ENCODE assay signal across 1 cellular context in the genomic region with DNA sequence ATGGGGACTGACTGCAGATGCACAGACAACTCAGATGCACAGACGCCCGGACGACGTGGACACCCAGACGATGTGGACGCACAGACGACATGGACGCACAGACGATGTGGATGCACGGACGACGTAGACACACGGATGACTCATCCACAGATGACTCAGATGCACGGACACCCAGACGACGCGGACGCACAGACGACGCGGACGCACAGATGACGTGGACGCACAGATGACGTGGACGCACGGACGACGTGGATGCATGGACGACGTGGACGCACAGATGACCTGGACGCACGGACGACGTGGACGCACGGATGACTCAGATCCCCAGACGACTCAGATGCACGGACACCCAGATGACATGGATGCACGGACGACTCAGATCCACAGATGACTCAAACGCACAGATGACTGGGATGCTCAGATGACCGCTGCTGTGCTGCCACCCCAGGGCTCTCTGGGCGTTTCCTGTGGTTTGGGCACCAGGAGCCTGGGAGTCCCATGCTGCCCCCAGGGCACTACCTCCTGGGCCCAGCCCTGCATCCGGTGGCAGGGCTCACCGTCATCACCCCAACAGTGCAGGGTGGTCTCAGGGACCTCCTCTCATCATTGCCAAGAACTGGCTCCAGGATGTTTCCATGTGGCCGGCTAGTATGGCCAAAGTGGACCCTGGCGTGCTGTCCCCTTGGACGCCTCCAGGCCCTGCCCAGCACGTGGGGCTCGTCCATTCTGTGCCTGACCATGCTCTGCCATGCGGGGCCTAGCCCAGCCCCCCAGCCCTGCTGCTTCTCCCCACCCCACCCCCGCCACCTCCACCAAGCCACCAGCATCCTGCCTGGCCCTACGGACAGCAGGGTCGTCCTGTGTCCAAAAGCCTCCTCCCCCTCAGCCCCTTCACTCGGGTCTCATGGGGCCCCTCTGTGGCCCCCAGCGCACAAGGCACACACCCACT.
TF ChIP-seq lines count a peak whose summit lies in the region.

No MANE protein-coding gene starts in this region.

TF ChIP-seq in K562, 482 proteins besides CTCF, POLR2A, EP300 and RAD21 (continued from another document and continues in another):
- TF ChIP-seq, protein P1, sequence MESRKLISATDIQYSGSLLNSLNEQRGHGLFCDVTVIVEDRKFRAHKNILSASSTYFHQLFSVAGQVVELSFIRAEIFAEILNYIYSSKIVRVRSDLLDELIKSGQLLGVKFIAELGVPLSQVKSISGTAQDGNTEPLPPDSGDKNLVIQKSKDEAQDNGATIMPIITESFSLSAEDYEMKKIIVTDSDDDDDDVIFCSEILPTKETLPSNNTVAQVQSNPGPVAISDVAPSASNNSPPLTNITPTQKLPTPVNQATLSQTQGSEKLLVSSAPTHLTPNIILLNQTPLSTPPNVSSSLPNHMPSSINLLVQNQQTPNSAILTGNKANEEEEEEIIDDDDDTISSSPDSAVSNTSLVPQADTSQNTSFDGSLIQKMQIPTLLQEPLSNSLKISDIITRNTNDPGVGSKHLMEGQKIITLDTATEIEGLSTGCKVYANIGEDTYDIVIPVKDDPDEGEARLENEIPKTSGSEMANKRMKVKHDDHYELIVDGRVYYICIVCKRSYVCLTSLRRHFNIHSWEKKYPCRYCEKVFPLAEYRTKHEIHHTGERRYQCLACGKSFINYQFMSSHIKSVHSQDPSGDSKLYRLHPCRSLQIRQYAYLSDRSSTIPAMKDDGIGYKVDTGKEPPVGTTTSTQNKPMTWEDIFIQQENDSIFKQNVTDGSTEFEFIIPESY (CRISPR knock-in tag; IDR thresholded peaks at IDR 0.05): no peak
- TF ChIP-seq, protein P2, sequence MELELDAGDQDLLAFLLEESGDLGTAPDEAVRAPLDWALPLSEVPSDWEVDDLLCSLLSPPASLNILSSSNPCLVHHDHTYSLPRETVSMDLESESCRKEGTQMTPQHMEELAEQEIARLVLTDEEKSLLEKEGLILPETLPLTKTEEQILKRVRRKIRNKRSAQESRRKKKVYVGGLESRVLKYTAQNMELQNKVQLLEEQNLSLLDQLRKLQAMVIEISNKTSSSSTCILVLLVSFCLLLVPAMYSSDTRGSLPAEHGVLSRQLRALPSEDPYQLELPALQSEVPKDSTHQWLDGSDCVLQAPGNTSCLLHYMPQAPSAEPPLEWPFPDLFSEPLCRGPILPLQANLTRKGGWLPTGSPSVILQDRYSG (tag; conservative IDR thresholded peaks at IDR 0.05; ENCODE audit: low read depth): peak; percentile 94; the same call in 1 of the 2 replicates
- no peak for TF ChIP-seq XRCC5 (IDR thresholded peaks at IDR 0.05; ENCODE audit: low read depth, low read length)
- TF ChIP-seq, protein P3, sequence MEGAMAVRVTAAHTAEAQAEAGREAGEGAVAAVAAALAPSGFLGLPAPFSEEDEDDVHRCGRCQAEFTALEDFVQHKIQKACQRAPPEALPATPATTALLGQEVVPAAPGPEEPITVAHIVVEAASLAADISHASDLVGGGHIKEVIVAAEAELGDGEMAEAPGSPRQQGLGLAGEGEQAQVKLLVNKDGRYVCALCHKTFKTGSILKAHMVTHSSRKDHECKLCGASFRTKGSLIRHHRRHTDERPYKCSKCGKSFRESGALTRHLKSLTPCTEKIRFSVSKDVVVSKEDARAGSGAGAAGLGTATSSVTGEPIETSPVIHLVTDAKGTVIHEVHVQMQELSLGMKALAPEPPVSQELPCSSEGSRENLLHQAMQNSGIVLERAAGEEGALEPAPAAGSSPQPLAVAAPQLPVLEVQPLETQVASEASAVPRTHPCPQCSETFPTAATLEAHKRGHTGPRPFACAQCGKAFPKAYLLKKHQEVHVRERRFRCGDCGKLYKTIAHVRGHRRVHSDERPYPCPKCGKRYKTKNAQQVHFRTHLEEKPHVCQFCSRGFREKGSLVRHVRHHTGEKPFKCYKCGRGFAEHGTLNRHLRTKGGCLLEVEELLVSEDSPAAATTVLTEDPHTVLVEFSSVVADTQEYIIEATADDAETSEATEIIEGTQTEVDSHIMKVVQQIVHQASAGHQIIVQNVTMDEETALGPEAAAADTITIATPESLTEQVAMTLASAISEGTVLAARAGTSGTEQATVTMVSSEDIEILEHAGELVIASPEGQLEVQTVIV (CRISPR knock-in tag; IDR thresholded peaks at IDR 0.05; ENCODE audit: borderline replicate concordance): no peak
- TF ChIP-seq MBD2 (IDR thresholded peaks at IDR 0.05; ENCODE audit: borderline replicate concordance, low read depth): peak; percentile 80
- TF ChIP-seq, protein P4, sequence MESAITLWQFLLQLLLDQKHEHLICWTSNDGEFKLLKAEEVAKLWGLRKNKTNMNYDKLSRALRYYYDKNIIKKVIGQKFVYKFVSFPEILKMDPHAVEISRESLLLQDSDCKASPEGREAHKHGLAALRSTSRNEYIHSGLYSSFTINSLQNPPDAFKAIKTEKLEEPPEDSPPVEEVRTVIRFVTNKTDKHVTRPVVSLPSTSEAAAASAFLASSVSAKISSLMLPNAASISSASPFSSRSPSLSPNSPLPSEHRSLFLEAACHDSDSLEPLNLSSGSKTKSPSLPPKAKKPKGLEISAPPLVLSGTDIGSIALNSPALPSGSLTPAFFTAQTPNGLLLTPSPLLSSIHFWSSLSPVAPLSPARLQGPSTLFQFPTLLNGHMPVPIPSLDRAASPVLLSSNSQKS (CRISPR knock-in tag; IDR thresholded peaks at IDR 0.05): no peak
- TF ChIP-seq, protein P5, sequence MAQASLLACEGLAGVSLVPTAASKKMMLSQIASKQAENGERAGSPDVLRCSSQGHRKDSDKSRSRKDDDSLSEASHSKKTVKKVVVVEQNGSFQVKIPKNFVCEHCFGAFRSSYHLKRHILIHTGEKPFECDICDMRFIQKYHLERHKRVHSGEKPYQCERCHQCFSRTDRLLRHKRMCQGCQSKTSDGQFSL (CRISPR knock-in tag; IDR thresholded peaks at IDR 0.05): 0 out of 2 replicates have a peak, but pooled peaks have one; percentile 34
- TF ChIP-seq, protein P5 (tag; IDR thresholded peaks at IDR 0.05): 0 out of 4 replicates have a peak, but pooled peaks of 1 of the 2 experiments have one; percentile 2
- peak; percentile 85 for TF ChIP-seq NR2C1 (IDR thresholded peaks at IDR 0.05)
- peak; percentile 92 for TF ChIP-seq NR2C1 (tag; IDR thresholded peaks at IDR 0.05)
- TF ChIP-seq ZKSCAN1 (IDR thresholded peaks at IDR 0.05; ENCODE audit: low read depth, low read length): peak; percentile 55; the same call in 1 of the 2 replicates
- TF ChIP-seq, protein P6, sequence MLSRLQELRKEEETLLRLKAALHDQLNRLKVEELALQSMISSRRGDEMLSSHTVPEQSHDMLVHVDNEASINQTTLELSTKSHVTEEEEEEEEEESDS (CRISPR knock-in tag; IDR thresholded peaks at IDR 0.05): no peak
- TF ChIP-seq BRD9 (IDR thresholded peaks at IDR 0.05; ENCODE audit: low read depth, partially characterized antibody): peak; percentile 71
- TF ChIP-seq HNRNPH1 (optimal IDR thresholded peaks at IDR 0.05; ENCODE audit: low read depth, low read length): no peak
- no peak for TF ChIP-seq ZNF143 (CRISPR knock-in tag; IDR thresholded peaks at IDR 0.05)
- no peak for TF ChIP-seq EZH2 (IDR thresholded peaks at IDR 0.05; ENCODE audit: borderline replicate concordance, low read depth, low read length)
- TF ChIP-seq, protein P7, sequence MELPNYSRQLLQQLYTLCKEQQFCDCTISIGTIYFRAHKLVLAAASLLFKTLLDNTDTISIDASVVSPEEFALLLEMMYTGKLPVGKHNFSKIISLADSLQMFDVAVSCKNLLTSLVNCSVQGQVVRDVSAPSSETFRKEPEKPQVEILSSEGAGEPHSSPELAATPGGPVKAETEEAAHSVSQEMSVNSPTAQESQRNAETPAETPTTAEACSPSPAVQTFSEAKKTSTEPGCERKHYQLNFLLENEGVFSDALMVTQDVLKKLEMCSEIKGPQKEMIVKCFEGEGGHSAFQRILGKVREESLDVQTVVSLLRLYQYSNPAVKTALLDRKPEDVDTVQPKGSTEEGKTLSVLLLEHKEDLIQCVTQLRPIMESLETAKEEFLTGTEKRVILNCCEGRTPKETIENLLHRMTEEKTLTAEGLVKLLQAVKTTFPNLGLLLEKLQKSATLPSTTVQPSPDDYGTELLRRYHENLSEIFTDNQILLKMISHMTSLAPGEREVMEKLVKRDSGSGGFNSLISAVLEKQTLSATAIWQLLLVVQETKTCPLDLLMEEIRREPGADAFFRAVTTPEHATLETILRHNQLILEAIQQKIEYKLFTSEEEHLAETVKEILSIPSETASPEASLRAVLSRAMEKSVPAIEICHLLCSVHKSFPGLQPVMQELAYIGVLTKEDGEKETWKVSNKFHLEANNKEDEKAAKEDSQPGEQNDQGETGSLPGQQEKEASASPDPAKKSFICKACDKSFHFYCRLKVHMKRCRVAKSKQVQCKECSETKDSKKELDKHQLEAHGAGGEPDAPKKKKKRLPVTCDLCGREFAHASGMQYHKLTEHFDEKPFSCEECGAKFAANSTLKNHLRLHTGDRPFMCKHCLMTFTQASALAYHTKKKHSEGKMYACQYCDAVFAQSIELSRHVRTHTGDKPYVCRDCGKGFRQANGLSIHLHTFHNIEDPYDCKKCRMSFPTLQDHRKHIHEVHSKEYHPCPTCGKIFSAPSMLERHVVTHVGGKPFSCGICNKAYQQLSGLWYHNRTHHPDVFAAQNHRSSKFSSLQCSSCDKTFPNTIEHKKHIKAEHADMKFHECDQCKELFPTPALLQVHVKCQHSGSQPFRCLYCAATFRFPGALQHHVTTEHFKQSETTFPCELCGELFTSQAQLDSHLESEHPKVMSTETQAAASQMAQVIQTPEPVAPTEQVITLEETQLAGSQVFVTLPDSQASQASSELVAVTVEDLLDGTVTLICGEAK (IDR thresholded peaks at IDR 0.05): peak; percentile 46; the same call in 1 of the 2 replicates
- TF ChIP-seq, protein P7 (CRISPR knock-in tag; IDR thresholded peaks at IDR 0.05): no peak
- peak; percentile 86 for TF ChIP-seq NFE2 (IDR thresholded peaks at IDR 0.05; ENCODE audit: low read depth)
- no peak for TF ChIP-seq DDX20 (tag; IDR thresholded peaks at IDR 0.05; ENCODE audit: low read depth)
